In genomic region chr5:139968547-139969261, GRCh38 we compare ENCODE assay signal across 1 cellular context.
TF ChIP-seq lines count a peak whose summit lies in the region.

No MANE protein-coding gene starts in this region.

TF ChIP-seq in GM12878, 131 proteins besides CTCF, POLR2A, EP300 and RAD21 (continued from another document and continues in another):
- TF ChIP-seq PAX5 (IDR thresholded peaks at IDR 0.05; ENCODE audit: borderline replicate concordance, low read depth, low read length) (peak; percentile 57; the same call in 1 of the 2 replicates), SIX5 (IDR thresholded peaks at IDR 0.05; ENCODE audit: low read depth, low read length, severe bottlenecking) (no peak), POU2F2 (IDR thresholded peaks at IDR 0.05; ENCODE audit: borderline replicate concordance, low read depth, low read length) (peak; percentile 74; the same call in 1 of the 3 replicates), JUNB (IDR thresholded peaks at IDR 0.05) (no peak), ZNF274 (IDR thresholded peaks at IDR 0.05; ENCODE audit: insufficient read depth, insufficient read length) (no peak), ETV6 (conservative IDR thresholded peaks at IDR 0.05 in 1 of 2, IDR thresholded peaks at IDR 0.05 in 1 of 2; ENCODE audit: borderline replicate concordance in 1 of 2, low read depth in 1 of 2) (no peak), E2F4 (IDR thresholded peaks at IDR 0.05; ENCODE audit: low read depth, low read length) (no peak), ZNF622 (IDR thresholded peaks at IDR 0.05) (no peak), BMI1 (IDR thresholded peaks at IDR 0.05; ENCODE audit: borderline replicate concordance) (no peak), ZBTB40 (IDR thresholded peaks at IDR 0.05; ENCODE audit: borderline replicate concordance) (no peak), NKRF (conservative IDR thresholded peaks at IDR 0.05) (no peak), FOS (IDR thresholded peaks at IDR 0.05; ENCODE audit: borderline replicate concordance, extremely low read depth, insufficient read length) (no peak), ZZZ3 (IDR thresholded peaks at IDR 0.05; ENCODE audit: control insufficient read depth, insufficient read length, low read depth) (no peak), IRF3 (IDR thresholded peaks at IDR 0.05) (no peak), STAT3 (IDR thresholded peaks at IDR 0.05; ENCODE audit: low read depth, low read length) (no peak), CUX1 (IDR thresholded peaks at IDR 0.05; ENCODE audit: insufficient replicate concordance, low read depth, low read length) (no peak), PML (IDR thresholded peaks at IDR 0.05; ENCODE audit: low read length) (no peak), PAX8 (IDR thresholded peaks at IDR 0.05) (no peak), SIN3A (IDR thresholded peaks at IDR 0.05; ENCODE audit: low read depth, low read length) (no peak), RELA (IDR thresholded peaks at IDR 0.05; ENCODE audit: borderline replicate concordance, partially characterized antibody) (peak; percentile 79), CBFB (IDR thresholded peaks at IDR 0.05; ENCODE audit: low read depth) (no peak), MTA2 (IDR thresholded peaks at IDR 0.05; ENCODE audit: low read depth) (no peak), WRNIP1 (IDR thresholded peaks at IDR 0.05; ENCODE audit: borderline replicate concordance, low read depth, low read length) (no peak), RBBP5 (conservative IDR thresholded peaks at IDR 0.05) (no peak), BRCA1 (IDR thresholded peaks at IDR 0.05; ENCODE audit: low read depth, low read length) (no peak), HSF1 (IDR thresholded peaks at IDR 0.05; ENCODE audit: low read depth, low read length) (no peak), NBN (IDR thresholded peaks at IDR 0.05) (peak; percentile 74), PRDM15 (CRISPR knock-in tag; IDR thresholded peaks at IDR 0.05) (no peak), CHD4 (IDR thresholded peaks at IDR 0.05) (no peak), IKZF2 (IDR thresholded peaks at IDR 0.05) (peak in 1 of 2 experiments; percentile 22; a peak in 1 of 4 replicates), TCF3 (IDR thresholded peaks at IDR 0.05; ENCODE audit: borderline replicate concordance, insufficient read depth, low read depth, low read length) (0 out of 2 replicates have a peak, but pooled peaks have one; percentile 73), TCF7 (IDR thresholded peaks at IDR 0.05; ENCODE audit: borderline replicate concordance) (no peak), TAF1 (IDR thresholded peaks at IDR 0.05; ENCODE audit: borderline replicate concordance, low read depth, low read length) (no peak), SREBF2 (IDR thresholded peaks at IDR 0.05; ENCODE audit: low read length) (no peak), USF2 (IDR thresholded peaks at IDR 0.05; ENCODE audit: borderline replicate concordance, low read depth, low read length) (no peak), YY1 (IDR thresholded peaks at IDR 0.05; ENCODE audit: low read depth, low read length) (peak; percentile 85), NFIC (IDR thresholded peaks at IDR 0.05; ENCODE audit: low read depth, low read length) (no peak), FOXK2 (IDR thresholded peaks at IDR 0.05) (no peak)
